In genomic region chr19:13342672-13343071, GRCh38 we compare ENCODE assay signal across 35 cellular contexts.
"Had no signal": no experiment of that assay in that cellular context is flagged by ENCODE, and none has a peak within 500 bp of the region (broad histone marks: within the 10 kb centered on the region; RNA-seq: fewer than 3 reads in every experiment).

No MANE protein-coding gene starts in this region.

- H3K36me3 ChIP-seq: MG63 had no signal

- DNase-seq: Karpas-422, Kasumi-1, MG63, MM.1S, MV-4-11, NCI-H1048, NCI-H1092, NCI-H1092 treated with DMSO at 0.1 percent for 48 hours, NCI-H1105, NCI-H1105 treated with DMSO at 0.1 percent for 48 hours, NCI-H1417, NCI-H1417 treated with DMSO at 0.1 percent for 48 hours, NCI-H1436, NCI-H1436 treated with DMSO at 0.1 percent for 48 hours, NCI-H146, NCI-H1694, NCI-H1694 treated with DMSO at 0.1 percent for 48 hours, NCI-H187, NCI-H187 treated with DMSO at 0.1 percent for 48 hours, NCI-H1930, NCI-H2029, NCI-H2029 treated with DMSO at 0.1 percent for 48 hours, NCI-H2081, NCI-H2081 treated with DMSO at 0.1 percent for 48 hours, NCI-H2107, NCI-H2171, NCI-H2171 treated with DMSO at 0.1 percent for 48 hours, NCI-H2227 treated with DMSO at 0.1 percent for 48 hours, NCI-H226, NCI-H345, NCI-H446, NCI-H446 treated with DMSO at 0.1 percent for 48 hours, NCI-H510A, NCI-H510A treated with DMSO at 0.1 percent for 48 hours, NCI-H524 had no signal

- H3K27me3 ChIP-seq: MG63 had no signal

- H3K4me3 ChIP-seq: MG63 had no signal
